2 cellular contexts compared by ENCODE assay signal in the genomic region with DNA sequence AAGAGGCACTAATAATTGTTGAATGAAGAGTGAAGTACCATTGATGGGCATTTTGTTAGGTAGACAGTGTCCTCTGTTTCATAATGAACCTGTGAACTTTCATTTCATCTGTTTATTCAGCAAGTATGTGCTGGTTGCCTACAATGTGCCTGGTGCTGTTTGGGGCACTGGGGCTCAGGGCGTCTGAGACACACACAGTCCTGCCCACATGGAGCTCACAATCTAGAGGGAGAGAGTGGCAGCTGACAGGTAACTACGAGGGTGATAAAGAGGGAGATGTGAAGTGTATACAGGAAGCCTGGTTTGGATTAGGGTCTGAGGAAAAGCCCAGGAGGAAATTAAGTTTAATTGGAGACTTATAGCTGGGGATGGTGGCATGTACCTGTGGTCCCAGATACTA.
TF ChIP-seq lines count a peak whose summit lies in the region.

No MANE protein-coding gene starts in this region.

TF ChIP-seq in HepG2, 621 proteins besides CTCF, POLR2A, EP300 and RAD21:
- TF ChIP-seq ZNF17 (CRISPR knock-in tag; IDR thresholded peaks at IDR 0.05) (no peak), ZNF761 (CRISPR knock-in tag; conservative IDR thresholded peaks at IDR 0.05) (no peak), SALL2 (CRISPR knock-in tag; IDR thresholded peaks at IDR 0.05) (no peak), PAF1 (CRISPR knock-in tag; IDR thresholded peaks at IDR 0.05) (no peak)
- TF ChIP-seq, protein P1, sequence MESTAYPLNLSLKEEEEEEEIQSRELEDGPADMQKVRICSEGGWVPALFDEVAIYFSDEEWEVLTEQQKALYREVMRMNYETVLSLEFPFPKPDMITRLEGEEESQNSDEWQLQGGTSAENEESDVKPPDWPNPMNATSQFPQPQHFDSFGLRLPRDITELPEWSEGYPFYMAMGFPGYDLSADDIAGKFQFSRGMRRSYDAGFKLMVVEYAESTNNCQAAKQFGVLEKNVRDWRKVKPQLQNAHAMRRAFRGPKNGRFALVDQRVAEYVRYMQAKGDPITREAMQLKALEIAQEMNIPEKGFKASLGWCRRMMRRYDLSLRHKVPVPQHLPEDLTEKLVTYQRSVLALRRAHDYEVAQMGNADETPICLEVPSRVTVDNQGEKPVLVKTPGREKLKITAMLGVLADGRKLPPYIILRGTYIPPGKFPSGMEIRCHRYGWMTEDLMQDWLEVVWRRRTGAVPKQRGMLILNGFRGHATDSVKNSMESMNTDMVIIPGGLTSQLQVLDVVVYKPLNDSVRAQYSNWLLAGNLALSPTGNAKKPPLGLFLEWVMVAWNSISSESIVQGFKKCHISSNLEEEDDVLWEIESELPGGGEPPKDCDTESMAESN (CRISPR knock-in tag; conservative IDR thresholded peaks at IDR 0.05), result peak; percentile 97

TF ChIP-seq in H1, 55 proteins besides CTCF, POLR2A, EP300 and RAD21:
- TF ChIP-seq CBX5 (IDR thresholded peaks at IDR 0.05; ENCODE audit: low read depth, low read length), result no peak
- no peak for TF ChIP-seq NANOG (IDR thresholded peaks at IDR 0.05; ENCODE audit: insufficient read depth, low read depth, low read length, poor library complexity, severe bottlenecking)
- no peak for TF ChIP-seq CHD1 (IDR thresholded peaks at IDR 0.05; ENCODE audit: low read depth, low read length)
- TF ChIP-seq, protein P2, sequence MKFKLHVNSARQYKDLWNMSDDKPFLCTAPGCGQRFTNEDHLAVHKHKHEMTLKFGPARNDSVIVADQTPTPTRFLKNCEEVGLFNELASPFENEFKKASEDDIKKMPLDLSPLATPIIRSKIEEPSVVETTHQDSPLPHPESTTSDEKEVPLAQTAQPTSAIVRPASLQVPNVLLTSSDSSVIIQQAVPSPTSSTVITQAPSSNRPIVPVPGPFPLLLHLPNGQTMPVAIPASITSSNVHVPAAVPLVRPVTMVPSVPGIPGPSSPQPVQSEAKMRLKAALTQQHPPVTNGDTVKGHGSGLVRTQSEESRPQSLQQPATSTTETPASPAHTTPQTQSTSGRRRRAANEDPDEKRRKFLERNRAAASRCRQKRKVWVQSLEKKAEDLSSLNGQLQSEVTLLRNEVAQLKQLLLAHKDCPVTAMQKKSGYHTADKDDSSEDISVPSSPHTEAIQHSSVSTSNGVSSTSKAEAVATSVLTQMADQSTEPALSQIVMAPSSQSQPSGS (IDR thresholded peaks at IDR 0.05; ENCODE audit: low read length), result no peak
- TF ChIP-seq GABPA (IDR thresholded peaks at IDR 0.05; ENCODE audit: borderline replicate concordance, insufficient read depth, low read length), result no peak
- no peak for TF ChIP-seq EGR1 (IDR thresholded peaks at IDR 0.05; ENCODE audit: borderline replicate concordance, low read depth, low read length)
- TF ChIP-seq TBP (IDR thresholded peaks at IDR 0.05; ENCODE audit: low read depth, low read length), result no peak
- TF ChIP-seq RFX5 (IDR thresholded peaks at IDR 0.05; ENCODE audit: borderline replicate concordance, low read depth, low read length), result no peak
- TF ChIP-seq GTF2F1 (IDR thresholded peaks at IDR 0.05; ENCODE audit: borderline replicate concordance, low read depth, low read length), result no peak
- TF ChIP-seq CEBPB (IDR thresholded peaks at IDR 0.05; ENCODE audit: low read depth, low read length), result no peak
